In genomic region chr10:132306951-132307751, GRCh38 we compare ENCODE assay signal across 8 cellular contexts. TPM values are rescaled to one million over a fixed set of nuclear protein-coding genes. Genes with fewer than 3 reads are reported as not detected.
DNase-seq lines count a peak whose midpoint lies in the region; ATAC-seq and TF ChIP-seq lines count a peak whose summit lies in the region.

No MANE protein-coding gene starts in this region.

- TF ChIP-seq POLR2A in testis (IDR thresholded peaks at IDR 0.05), result no peak

- no peaks in the 10 kb centered on the region for H3K36me3 ChIP-seq in BE2C
- no peaks in the 10 kb centered on the region for H3K36me3 ChIP-seq in duodenal mucosa (ENCODE audit: control insufficient read depth in 1 of 2, insufficient read depth in 2 of 2, low read length in 2 of 2)
- H3K36me3 ChIP-seq in testis (ENCODE audit: low read depth, missing control alignments), result no peaks in the 10 kb centered on the region

- H3K4me1 Mint-ChIP-seq in activated CD4-positive, alpha-beta T cell treated with anti-CD3 and anti-CD28 coated beads for 36 hours, result peaks cover 8% of the 10 kb centered on the region
- peaks cover 5% of the 10 kb centered on the region for H3K4me1 Mint-ChIP-seq in mesothelial cell of epicardium

- H3K9ac ChIP-seq in duodenal mucosa (ENCODE audit: low read depth in 1 of 2, low read length in 2 of 2), result peak overlapping the region in 1 of 2 donors; percentile 25

- peaks cover 2% of the 10 kb centered on the region for H3K27me3 Mint-ChIP-seq in activated CD4-positive, alpha-beta T cell treated with anti-CD3 and anti-CD28 coated beads for 36 hours
- H3K27me3 Mint-ChIP-seq in mesothelial cell of epicardium (ENCODE audit: low read depth), result peaks cover 85% of the 10 kb centered on the region

- DNase-seq in BE2C (peak; percentile 44), HK-2 (ENCODE audit: unreplicated experiment) (peak; percentile 74), mesothelial cell of epicardium (ENCODE audit: low spot score in 2 of 2, unreplicated experiment in 2 of 2) (no peak), testis (peak; percentile 29), amygdala (lab: John Stamatoyannopoulos, UW) (no peak)
- DNase-seq in activated CD4-positive, alpha-beta T cell treated with anti-CD3 and anti-CD28 coated beads for 36 hours, result peak; percentile 59

- no peak for TF ChIP-seq CTCF in BE2C (IDR thresholded peaks at IDR 0.05; ENCODE audit: low read depth, low read length)
- no peak for TF ChIP-seq CTCF in mesothelial cell of epicardium (IDR thresholded peaks at IDR 0.05; ENCODE audit: unreplicated experiment)
- TF ChIP-seq CTCF in testis (IDR thresholded peaks at IDR 0.05), result no peak

- peaks cover 5% of the 10 kb centered on the region for H3K27me3 ChIP-seq in BE2C
- peaks cover 25 to 30% of the 10 kb centered on the region in 2 donors for H3K27me3 ChIP-seq in duodenal mucosa (ENCODE audit: control insufficient read depth in 1 of 2, insufficient read depth in 2 of 2, low read length in 2 of 2)
- H3K27me3 ChIP-seq in testis, result no peaks in the 10 kb centered on the region

- no peaks in the 10 kb centered on the region for H3K9me3 Mint-ChIP-seq in activated CD4-positive, alpha-beta T cell treated with anti-CD3 and anti-CD28 coated beads for 36 hours (ENCODE audit: low read depth)
- no peaks in the 10 kb centered on the region for H3K9me3 Mint-ChIP-seq in mesothelial cell of epicardium

- H3K4me3 ChIP-seq in BE2C (ENCODE audit: low read depth, low read length) (peak overlapping the region; percentile 38; the same call in 1 of the 2 replicates), duodenal mucosa (ENCODE audit: low read depth in 1 of 2, low read length in 2 of 2) (peak overlapping the region; percentile 56 to 61), testis (peak overlapping the region; percentile 56 to 61)

- no peak overlapping the region for H3K27ac Mint-ChIP-seq in activated CD4-positive, alpha-beta T cell treated with anti-CD3 and anti-CD28 coated beads for 36 hours
- H3K27ac Mint-ChIP-seq in mesothelial cell of epicardium, result peak overlapping the region; percentile 50

- WGBS in testis, 2 donors, result 1% methylated on average over 33 to 60 of the region's 94 CpGs

- peak; percentile 15 for ATAC-seq in GM19395 (IDR thresholded peaks at IDR 0.05; ENCODE audit: unreplicated experiment)
- peak; percentile 3 for ATAC-seq in activated CD4-positive, alpha-beta T cell treated with anti-CD3 and anti-CD28 coated beads for 36 hours

- POLR2A ChIA-PET in activated CD4-positive, alpha-beta T cell treated with anti-CD3 and anti-CD28 coated beads for 36 hours (lab: Charles Lee), result no interaction called here

- CTCF ChIA-PET in activated CD4-positive, alpha-beta T cell treated with anti-CD3 and anti-CD28 coated beads for 36 hours (lab: Charles Lee), result no interaction called here

- no peaks in the 10 kb centered on the region for H3K9me3 ChIP-seq in BE2C
- H3K9me3 ChIP-seq in duodenal mucosa (ENCODE audit: control insufficient read depth in 1 of 2, low read length in 2 of 2), result no peaks in the 10 kb centered on the region
- H3K9me3 ChIP-seq in testis, result no peaks in the 10 kb centered on the region

- H3K27ac ChIP-seq in duodenal mucosa (ENCODE audit: low read depth, low read length), result no peak overlapping the region
- no peak overlapping the region for H3K27ac ChIP-seq in testis

- H3K4me3 Mint-ChIP-seq in activated CD4-positive, alpha-beta T cell treated with anti-CD3 and anti-CD28 coated beads for 36 hours, result peak overlapping the region; percentile 84
- peak overlapping the region; percentile 79 for H3K4me3 Mint-ChIP-seq in mesothelial cell of epicardium

- no peaks in the 10 kb centered on the region for H3K36me3 Mint-ChIP-seq in activated CD4-positive, alpha-beta T cell treated with anti-CD3 and anti-CD28 coated beads for 36 hours (ENCODE audit: low read depth)
- H3K36me3 Mint-ChIP-seq in mesothelial cell of epicardium, result peaks cover 3% of the 10 kb centered on the region

- H3K4me1 ChIP-seq in BE2C (no peaks in the 10 kb centered on the region), duodenal mucosa (ENCODE audit: control insufficient read depth in 1 of 2, insufficient read depth in 2 of 2, low read length in 2 of 2) (peaks cover 0 to 13% of the 10 kb centered on the region in 2 donors), testis (peaks cover 5% of the 10 kb centered on the region)

- intact Hi-C loops in activated CD4-positive, alpha-beta T cell treated with anti-CD3 and anti-CD28 coated beads for 36 hours (cut with DNase I, micrococcal nuclease), result loop anchor here in 1 of 2 experiments (5.0 to 10.0 kb wide), 4 partner anchors 325 to 1050 kb away; partner anchors contain the start of genes BNIP3 and FUOM
- intact Hi-C loops in testis (cut with DNase I; ENCODE audit: low total_unique reads), result no loop called here

RNA-seq across cellular contexts. Expression of gene STK32C, which starts 0.6 kb away (rescaled TPM):
- polyA plus RNA-seq in BE2C (2012; ENCODE audit: insufficient read depth, insufficient read length, low read depth), result 18.2 TPM
- 10 to 100 TPM; 15.8 to 19.9 TPM for total RNA-seq in activated CD4-positive, alpha-beta T cell treated with anti-CD3 and anti-CD28 coated beads for 36 hours
- total RNA-seq in mesothelial cell of epicardium, result 8.0 to 9.9 TPM (median 8.4 TPM) in 3 replicates
- total RNA-seq in testis, result 10 to 100 TPM; 33.9 to 34.2 TPM
- polyA plus RNA-seq in testis (ENCODE audit: insufficient read depth, low read depth, low replicate concordance), result 49.0 TPM

RNA-seq across cellular contexts. Expression of gene LRRC27, which starts 24.8 kb away (rescaled TPM):
- polyA plus RNA-seq in BE2C (2012; ENCODE audit: insufficient read depth, insufficient read length, low read depth), result 5.0 TPM
- total RNA-seq in activated CD4-positive, alpha-beta T cell treated with anti-CD3 and anti-CD28 coated beads for 36 hours, result 1 to 10 TPM; 3.6 to 4.1 TPM
- total RNA-seq in mesothelial cell of epicardium (15.2 to 17.0 TPM (median 16.1 TPM) in 3 replicates), testis (100 to 1,000 TPM in 1 of 2 donors, 10 to 100 TPM in 1; 49.4 to 110 TPM)
- 164 TPM for polyA plus RNA-seq in testis (ENCODE audit: insufficient read depth, low read depth, low replicate concordance)

Comparison
In these comparisons a context has a peak if more than half of its experiments do, and no peak if none do; other contexts are left out.
1. DNase-seq: peak in BE2C (single experiment), HK-2 (single experiment), activated CD4-positive, alpha-beta T cell treated with anti-CD3 and anti-CD28 coated beads for 36 hours (single experiment) and testis (single experiment); none in mesothelial cell of epicardium (0 of 2) and amygdala (0 of 56).
2. Peak in every context shown above with its lines, with median percentiles within 50 percentile points of each other: H3K4me3 ChIP-seq.